Comparison of ENCODE assay signal across 23 cellular contexts in the genomic region with DNA sequence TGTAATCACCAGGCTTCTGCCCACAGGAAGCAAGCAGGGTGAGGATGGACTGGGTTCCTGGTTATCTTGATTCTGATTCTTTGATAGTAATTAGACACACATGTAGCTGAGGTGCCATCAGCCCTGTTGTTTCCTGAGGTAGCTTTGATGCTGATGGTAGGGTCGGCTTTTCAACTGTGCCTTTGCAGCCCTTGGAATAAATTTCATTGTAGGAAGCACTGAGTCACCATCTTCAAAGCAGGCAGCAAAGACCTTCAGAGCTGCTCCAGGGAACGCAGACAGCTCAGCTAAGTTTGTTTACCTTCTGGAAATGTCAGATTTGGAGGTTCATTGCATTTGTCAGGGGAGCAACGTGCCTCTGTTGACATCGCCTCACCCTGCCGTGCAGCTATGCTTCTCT.
DNase-seq lines count a peak whose midpoint lies in the region; ATAC-seq and TF ChIP-seq lines count a peak whose summit lies in the region.
"Had no signal": no experiment of that assay in that cellular context is flagged by ENCODE, and none has a peak within 500 bp of the region (broad histone marks: within the 10 kb centered on the region; RNA-seq: fewer than 3 reads in every experiment).

No MANE protein-coding gene starts in this region.

- peaks cover 10 to 13% of the 10 kb centered on the region in 2 donors for H3K36me3 Mint-ChIP-seq in stimulated activated naive B cell treated with anti-CD40 and anti-IgM and Interleukin-4, amounts not matched to agents 10 μg/mL and 1 μg/mL and 100 μg/mL, for 72 hours

- no peaks in the 10 kb centered on the region for H3K27me3 ChIP-seq in BLaER1 treated with 17β-estradiol and CSF1 and Interleukin-3, amounts not matched to agents 10 nM and 100 nM
- no peaks in the 10 kb centered on the region for H3K27me3 ChIP-seq in HCT116 (ENCODE audit: insufficient read depth, low read length)

- peaks cover 7 to 39% (median 33%) of the 10 kb centered on the region in 10 experiments; a peak in 18 of 20 replicates for H3K4me1 ChIP-seq in BLaER1 treated with 17β-estradiol and CSF1 and Interleukin-3, amounts not matched to agents 10 nM and 100 nM
- H3K4me1 ChIP-seq in HCT116 (ENCODE audit: control insufficient read depth in 1 of 2, insufficient read depth in 2 of 2, low read length in 2 of 2), result peaks cover 23 to 30% of the 10 kb centered on the region in 2 experiments
- H3K4me1 ChIP-seq: Caco-2 had no signal

- H3K27me3 Mint-ChIP-seq in stimulated activated naive B cell treated with anti-CD40 and anti-IgM and Interleukin-4, amounts not matched to agents 10 μg/mL and 1 μg/mL and 100 μg/mL, for 72 hours, result peaks cover 0 to 4% of the 10 kb centered on the region in 2 donors
- H3K27me3 Mint-ChIP-seq: CD4-positive, alpha-beta memory T cell had no signal

- TF ChIP-seq POLR2A in HCT116 (IDR thresholded peaks at IDR 0.05; ENCODE audit: borderline replicate concordance, extremely low read depth, insufficient read depth, insufficient read length), result no peak

- H3K4me2 ChIP-seq in BLaER1 treated with 17β-estradiol and CSF1 and Interleukin-3, amounts not matched to agents 10 nM and 100 nM, result peak overlapping the region in 9 of 11 experiments; percentile 9 to 69 (median 56); a peak in 18 of 22 replicates
- H3K4me2 ChIP-seq in HCT116 (ENCODE audit: low read length), result peak overlapping the region; percentile 54

- H3K4me3 Mint-ChIP-seq in stimulated activated naive B cell treated with anti-CD40 and anti-IgM and Interleukin-4, amounts not matched to agents 10 μg/mL and 1 μg/mL and 100 μg/mL, for 72 hours, result no peak overlapping the region
- H3K4me3 Mint-ChIP-seq: CD4-positive, alpha-beta memory T cell; H9; HFFc6 had no signal

- H3K27ac Mint-ChIP-seq in stimulated activated naive B cell treated with anti-CD40 and anti-IgM and Interleukin-4, amounts not matched to agents 10 μg/mL and 1 μg/mL and 100 μg/mL, for 72 hours, result no peak overlapping the region
- H3K27ac Mint-ChIP-seq: CD4-positive, alpha-beta memory T cell; H9; HFFc6 had no signal

- H3K9me2 ChIP-seq in HCT116 (ENCODE audit: insufficient read depth), result no peaks in the 10 kb centered on the region

- peaks cover 0 to 4% of the 10 kb centered on the region in 2 donors for H3K9me3 Mint-ChIP-seq in stimulated activated naive B cell treated with anti-CD40 and anti-IgM and Interleukin-4, amounts not matched to agents 10 μg/mL and 1 μg/mL and 100 μg/mL, for 72 hours

- no peaks in the 10 kb centered on the region for H3K79me2 ChIP-seq in HCT116 (ENCODE audit: insufficient read depth, low read length)

- ATAC-seq in HCT116, result peak; percentile 76
- no peak for ATAC-seq in stimulated activated naive B cell treated with anti-CD40 and anti-IgM and Interleukin-4, amounts not matched to agents 10 μg/mL and 1 μg/mL and 100 μg/mL, for 72 hours (replicated peaks)
- no peak for ATAC-seq in HG02973 (IDR thresholded peaks at IDR 0.05; ENCODE audit: unreplicated experiment)
- ATAC-seq: HepG2, K562, Panc1 had no signal

- TF ChIP-seq CTCF in HCT116 (IDR thresholded peaks at IDR 0.05 in 2 of 3, conservative IDR thresholded peaks at IDR 0.05 in 1 of 3; ENCODE audit: borderline replicate concordance in 1 of 3, insufficient read depth in 1 of 3, low read depth in 2 of 3, low read length in 2 of 3), result no peak

- CTCF ChIA-PET in HCT116 (lab: Charles Lee), result no interaction called here

- H3K4me1 Mint-ChIP-seq in stimulated activated naive B cell treated with anti-CD40 and anti-IgM and Interleukin-4, amounts not matched to agents 10 μg/mL and 1 μg/mL and 100 μg/mL, for 72 hours, result peaks cover 4 to 6% of the 10 kb centered on the region in 2 donors
- H3K4me1 Mint-ChIP-seq: CD4-positive, alpha-beta memory T cell; H9 had no signal

- no peak; the same call in 1 of the 2 replicates for TF ChIP-seq RAD21 in HCT116 (IDR thresholded peaks at IDR 0.05; ENCODE audit: low read depth)

- H3K27ac ChIP-seq in BLaER1 treated with 17β-estradiol and CSF1 and Interleukin-3, amounts not matched to agents 10 nM and 100 nM, result peak overlapping the region in 3 of 11 experiments; percentile 2 to 18 (median 13); a peak in 2 of 22 replicates
- H3K27ac ChIP-seq in HCT116 (ENCODE audit: low read depth, low read length), result peak overlapping the region; percentile 60

- no peak overlapping the region for H2AFZ ChIP-seq in HCT116 (ENCODE audit: low read depth, low read length, poor library complexity, severe bottlenecking)

- no peaks in the 10 kb centered on the region for H4K20me1 ChIP-seq in BLaER1 treated with 17β-estradiol and CSF1 and Interleukin-3, amounts not matched to agents 10 nM and 100 nM
- no peaks in the 10 kb centered on the region for H4K20me1 ChIP-seq in HCT116 (ENCODE audit: insufficient read depth)

- intact Hi-C loops in HCT116 (cut with micrococcal nuclease), result no loop called here

- H3K9me3 ChIP-seq in BLaER1 treated with 17β-estradiol and CSF1 and Interleukin-3, amounts not matched to agents 10 nM and 100 nM (replicated peaks in 1 of 11), result peaks cover 33 to 46% (median 43%) of the 10 kb centered on the region in 11 experiments
- peaks cover 0 to 6% of the 10 kb centered on the region in 2 experiments; a peak in 1 of 4 replicates for H3K9me3 ChIP-seq in HCT116 (ENCODE audit: control insufficient read depth in 1 of 2, insufficient read depth in 1 of 2, low read depth in 1 of 2, low read length in 2 of 2)
- H3K9me3 ChIP-seq: Caco-2 had no signal

- H3K4me3 ChIP-seq in BLaER1 treated with 17β-estradiol and CSF1 and Interleukin-3, amounts not matched to agents 10 nM and 100 nM, result no peak overlapping the region
- H3K4me3 ChIP-seq in HCT116 (replicated peaks in 1 of 2; ENCODE audit: low read depth in 1 of 2, low read length in 2 of 2), result 0 out of 4 replicates have a peak overlapping the region, but pooled peaks of 1 of the 2 experiments have one; percentile 10
- H3K4me3 ChIP-seq: K562 had no signal

- RAD21 ChIA-PET in HCT116 (lab: Charles Lee; ENCODE audit: low non-redundant PET in 1 of 2, low total read pairs in 2 of 2, uncharacterized antibody in 2 of 2, unreplicated experiment in 2 of 2), result no interaction called here

- BruUV-seq in HCT116 (replicated peaks; lab: Mats Ljungman, UMichigan), result no TSS peak

- 0 out of 22 replicates have a peak overlapping the region, but pooled peaks of 1 of the 11 experiments have one; percentile 24 for H3K9ac ChIP-seq in BLaER1 treated with 17β-estradiol and CSF1 and Interleukin-3, amounts not matched to agents 10 nM and 100 nM
- H3K9ac ChIP-seq in HCT116 (ENCODE audit: low read length), result 0 out of 2 replicates have a peak overlapping the region, but pooled peaks have one; percentile 6

- POLR2A ChIA-PET in HCT116 (lab: Charles Lee), result no interaction called here

- H3K36me3 ChIP-seq in BLaER1 treated with 17β-estradiol and CSF1 and Interleukin-3, amounts not matched to agents 10 nM and 100 nM, result peaks cover 0 to 19% (median 12%) of the 10 kb centered on the region in 11 experiments; a peak in 11 of 22 replicates
- H3K36me3 ChIP-seq in HCT116 (ENCODE audit: control insufficient read depth in 1 of 2, insufficient read depth in 2 of 2, low read length in 2 of 2), result no peaks in the 10 kb centered on the region

- DNase-seq in HCT116 (ENCODE audit: low read depth, low spot score), result peak; percentile 64
- peak; percentile 90 for DNase-seq in RPMI7951 (ENCODE audit: low read depth)
- DNase-seq in pons (ENCODE audit: low spot score), result peak; percentile 18
- DNase-seq in stimulated activated naive B cell treated with anti-CD40 and anti-IgM and Interleukin-4, amounts not matched to agents 10 μg/mL and 1 μg/mL and 100 μg/mL, for 72 hours, result no peak
- DNase-seq in cortex of kidney (lab: John Stamatoyannopoulos, UW), result no peak
- DNase-seq: C1 segment of cervical spinal cord; Caco-2; CD4-positive, alpha-beta memory T cell; GF-D8; H9; HFFc6; Kasumi-1; MM.1S; NCI-H2029; NCI-H446 treated with DMSO at 0.1 percent for 48 hours; NCI-H526; SHP77 treated with DMSO at 0.1 percent for 48 hours; SW 1271 had no signal

TF ChIP-seq in HCT116, 20 proteins besides CTCF, POLR2A, EP300 and RAD21 (continues in another document):
- TF ChIP-seq ZNF274 (IDR thresholded peaks at IDR 0.05; ENCODE audit: low read depth, low read length) (no peak), SP1 (IDR thresholded peaks at IDR 0.05; ENCODE audit: low read depth) (peak; percentile 88), JUND (IDR thresholded peaks at IDR 0.05) (peak; percentile 88), CEBPB (IDR thresholded peaks at IDR 0.05; ENCODE audit: low read depth) (peak; percentile 68; the same call in 1 of the 2 replicates), SIN3A (IDR thresholded peaks at IDR 0.05; ENCODE audit: low read depth) (peak; percentile 68), YY1 (IDR thresholded peaks at IDR 0.05; ENCODE audit: extremely low read depth, insufficient replicate concordance, low read depth, low read length) (no peak), EZH2 (IDR thresholded peaks at IDR 0.05) (no peak), FOSL1 (IDR thresholded peaks at IDR 0.05; ENCODE audit: low read depth) (peak; percentile 78)
- TF ChIP-seq, protein P1, sequence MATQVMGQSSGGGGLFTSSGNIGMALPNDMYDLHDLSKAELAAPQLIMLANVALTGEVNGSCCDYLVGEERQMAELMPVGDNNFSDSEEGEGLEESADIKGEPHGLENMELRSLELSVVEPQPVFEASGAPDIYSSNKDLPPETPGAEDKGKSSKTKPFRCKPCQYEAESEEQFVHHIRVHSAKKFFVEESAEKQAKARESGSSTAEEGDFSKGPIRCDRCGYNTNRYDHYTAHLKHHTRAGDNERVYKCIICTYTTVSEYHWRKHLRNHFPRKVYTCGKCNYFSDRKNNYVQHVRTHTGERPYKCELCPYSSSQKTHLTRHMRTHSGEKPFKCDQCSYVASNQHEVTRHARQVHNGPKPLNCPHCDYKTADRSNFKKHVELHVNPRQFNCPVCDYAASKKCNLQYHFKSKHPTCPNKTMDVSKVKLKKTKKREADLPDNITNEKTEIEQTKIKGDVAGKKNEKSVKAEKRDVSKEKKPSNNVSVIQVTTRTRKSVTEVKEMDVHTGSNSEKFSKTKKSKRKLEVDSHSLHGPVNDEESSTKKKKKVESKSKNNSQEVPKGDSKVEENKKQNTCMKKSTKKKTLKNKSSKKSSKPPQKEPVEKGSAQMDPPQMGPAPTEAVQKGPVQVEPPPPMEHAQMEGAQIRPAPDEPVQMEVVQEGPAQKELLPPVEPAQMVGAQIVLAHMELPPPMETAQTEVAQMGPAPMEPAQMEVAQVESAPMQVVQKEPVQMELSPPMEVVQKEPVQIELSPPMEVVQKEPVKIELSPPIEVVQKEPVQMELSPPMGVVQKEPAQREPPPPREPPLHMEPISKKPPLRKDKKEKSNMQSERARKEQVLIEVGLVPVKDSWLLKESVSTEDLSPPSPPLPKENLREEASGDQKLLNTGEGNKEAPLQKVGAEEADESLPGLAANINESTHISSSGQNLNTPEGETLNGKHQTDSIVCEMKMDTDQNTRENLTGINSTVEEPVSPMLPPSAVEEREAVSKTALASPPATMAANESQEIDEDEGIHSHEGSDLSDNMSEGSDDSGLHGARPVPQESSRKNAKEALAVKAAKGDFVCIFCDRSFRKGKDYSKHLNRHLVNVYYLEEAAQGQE (IDR thresholded peaks at IDR 0.05; ENCODE audit: low read depth), result no peak

Comparison
In these comparisons a context has a peak if more than half of its experiments do, and no peak if none do; other contexts are left out.
1. DNase-seq: peak in HCT116 (single experiment), RPMI7951 (single experiment) and pons (single experiment); none in stimulated activated naive B cell treated with anti-CD40 and anti-IgM and Interleukin-4, amounts not matched to agents 10 μg/mL and 1 μg/mL and 100 μg/mL, for 72 hours (single experiment) and cortex of kidney (single experiment).